1 cellular context compared by ENCODE assay signal in the genomic region with DNA sequence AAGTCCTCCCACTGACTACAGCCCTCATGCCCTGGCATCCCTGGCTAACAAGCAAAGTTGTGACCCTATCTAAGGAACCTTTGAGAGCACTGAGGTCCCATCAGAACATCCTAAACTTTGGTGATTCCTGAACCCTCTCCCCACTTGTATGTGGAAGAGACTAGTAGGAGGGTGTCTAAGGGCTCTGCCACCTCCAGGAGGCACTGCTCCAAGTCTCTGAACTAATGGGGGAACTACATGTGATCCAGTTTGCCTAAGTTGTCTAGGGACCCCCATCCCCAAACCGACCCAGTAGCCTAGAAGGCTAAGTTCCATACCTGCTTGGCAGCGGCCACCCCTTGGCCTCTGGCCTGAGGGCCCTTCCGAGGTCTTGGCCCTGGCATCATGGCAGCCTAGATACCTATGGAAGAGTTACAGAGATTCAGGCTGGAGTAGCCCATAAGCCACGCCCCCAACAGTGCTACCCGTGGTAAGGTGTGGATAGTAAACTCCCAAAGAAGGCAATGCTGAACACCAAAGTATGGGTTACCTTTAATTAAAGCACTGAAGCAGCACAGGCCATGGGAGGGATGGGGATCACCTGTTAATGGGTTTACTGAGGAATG.
TF ChIP-seq lines count a peak whose summit lies in the region.

No MANE protein-coding gene starts in this region.

TF ChIP-seq in GM23338, 12 proteins besides CTCF, POLR2A, EP300 and RAD21 (continued from another document):
- TF ChIP-seq, protein P1, sequence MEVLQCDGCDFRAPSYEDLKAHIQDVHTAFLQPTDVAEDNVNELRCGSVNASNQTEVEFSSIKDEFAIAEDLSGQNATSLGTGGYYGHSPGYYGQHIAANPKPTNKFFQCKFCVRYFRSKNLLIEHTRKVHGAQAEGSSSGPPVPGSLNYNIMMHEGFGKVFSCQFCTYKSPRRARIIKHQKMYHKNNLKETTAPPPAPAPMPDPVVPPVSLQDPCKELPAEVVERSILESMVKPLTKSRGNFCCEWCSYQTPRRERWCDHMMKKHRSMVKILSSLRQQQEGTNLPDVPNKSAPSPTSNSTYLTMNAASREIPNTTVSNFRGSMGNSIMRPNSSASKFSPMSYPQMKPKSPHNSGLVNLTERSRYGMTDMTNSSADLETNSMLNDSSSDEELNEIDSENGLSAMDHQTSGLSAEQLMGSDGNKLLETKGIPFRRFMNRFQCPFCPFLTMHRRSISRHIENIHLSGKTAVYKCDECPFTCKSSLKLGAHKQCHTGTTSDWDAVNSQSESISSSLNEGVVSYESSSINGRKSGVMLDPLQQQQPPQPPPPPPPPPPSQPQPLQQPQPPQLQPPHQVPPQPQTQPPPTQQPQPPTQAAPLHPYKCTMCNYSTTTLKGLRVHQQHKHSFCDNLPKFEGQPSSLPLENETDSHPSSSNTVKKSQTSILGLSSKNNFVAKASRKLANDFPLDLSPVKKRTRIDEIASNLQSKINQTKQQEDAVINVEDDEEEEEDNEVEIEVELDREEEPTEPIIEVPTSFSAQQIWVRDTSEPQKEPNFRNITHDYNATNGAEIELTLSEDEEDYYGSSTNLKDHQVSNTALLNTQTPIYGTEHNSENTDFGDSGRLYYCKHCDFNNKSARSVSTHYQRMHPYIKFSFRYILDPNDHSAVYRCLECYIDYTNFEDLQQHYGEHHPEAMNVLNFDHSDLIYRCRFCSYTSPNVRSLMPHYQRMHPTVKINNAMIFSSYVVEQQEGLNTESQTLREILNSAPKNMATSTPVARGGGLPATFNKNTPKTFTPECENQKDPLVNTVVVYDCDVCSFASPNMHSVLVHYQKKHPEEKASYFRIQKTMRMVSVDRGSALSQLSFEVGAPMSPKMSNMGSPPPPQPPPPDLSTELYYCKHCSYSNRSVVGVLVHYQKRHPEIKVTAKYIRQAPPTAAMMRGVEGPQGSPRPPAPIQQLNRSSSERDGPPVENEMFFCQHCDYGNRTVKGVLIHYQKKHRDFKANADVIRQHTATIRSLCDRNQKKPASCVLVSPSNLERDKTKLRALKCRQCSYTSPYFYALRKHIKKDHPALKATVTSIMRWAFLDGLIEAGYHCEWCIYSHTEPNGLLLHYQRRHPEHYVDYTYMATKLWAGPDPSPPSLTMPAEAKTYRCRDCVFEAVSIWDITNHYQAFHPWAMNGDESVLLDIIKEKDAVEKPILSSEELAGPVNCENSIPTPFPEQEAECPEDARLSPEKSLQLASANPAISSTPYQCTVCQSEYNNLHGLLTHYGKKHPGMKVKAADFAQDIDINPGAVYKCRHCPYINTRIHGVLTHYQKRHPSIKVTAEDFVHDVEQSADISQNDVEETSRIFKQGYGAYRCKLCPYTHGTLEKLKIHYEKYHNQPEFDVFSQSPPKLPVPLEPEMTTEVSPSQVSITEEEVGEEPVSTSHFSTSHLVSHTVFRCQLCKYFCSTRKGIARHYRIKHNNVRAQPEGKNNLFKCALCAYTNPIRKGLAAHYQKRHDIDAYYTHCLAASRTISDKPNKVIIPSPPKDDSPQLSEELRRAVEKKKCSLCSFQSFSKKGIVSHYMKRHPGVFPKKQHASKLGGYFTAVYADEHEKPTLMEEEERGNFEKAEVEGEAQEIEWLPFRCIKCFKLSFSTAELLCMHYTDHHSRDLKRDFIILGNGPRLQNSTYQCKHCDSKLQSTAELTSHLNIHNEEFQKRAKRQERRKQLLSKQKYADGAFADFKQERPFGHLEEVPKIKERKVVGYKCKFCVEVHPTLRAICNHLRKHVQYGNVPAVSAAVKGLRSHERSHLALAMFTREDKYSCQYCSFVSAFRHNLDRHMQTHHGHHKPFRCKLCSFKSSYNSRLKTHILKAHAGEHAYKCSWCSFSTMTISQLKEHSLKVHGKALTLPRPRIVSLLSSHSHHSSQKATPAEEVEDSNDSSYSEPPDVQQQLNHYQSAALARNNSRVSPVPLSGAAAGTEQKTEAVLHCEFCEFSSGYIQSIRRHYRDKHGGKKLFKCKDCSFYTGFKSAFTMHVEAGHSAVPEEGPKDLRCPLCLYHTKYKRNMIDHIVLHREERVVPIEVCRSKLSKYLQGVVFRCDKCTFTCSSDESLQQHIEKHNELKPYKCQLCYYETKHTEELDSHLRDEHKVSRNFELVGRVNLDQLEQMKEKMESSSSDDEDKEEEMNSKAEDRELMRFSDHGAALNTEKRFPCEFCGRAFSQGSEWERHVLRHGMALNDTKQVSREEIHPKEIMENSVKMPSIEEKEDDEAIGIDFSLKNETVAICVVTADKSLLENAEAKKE (CRISPR knock-in tag; IDR thresholded peaks at IDR 0.05) = no peak
- TF ChIP-seq, protein P2, sequence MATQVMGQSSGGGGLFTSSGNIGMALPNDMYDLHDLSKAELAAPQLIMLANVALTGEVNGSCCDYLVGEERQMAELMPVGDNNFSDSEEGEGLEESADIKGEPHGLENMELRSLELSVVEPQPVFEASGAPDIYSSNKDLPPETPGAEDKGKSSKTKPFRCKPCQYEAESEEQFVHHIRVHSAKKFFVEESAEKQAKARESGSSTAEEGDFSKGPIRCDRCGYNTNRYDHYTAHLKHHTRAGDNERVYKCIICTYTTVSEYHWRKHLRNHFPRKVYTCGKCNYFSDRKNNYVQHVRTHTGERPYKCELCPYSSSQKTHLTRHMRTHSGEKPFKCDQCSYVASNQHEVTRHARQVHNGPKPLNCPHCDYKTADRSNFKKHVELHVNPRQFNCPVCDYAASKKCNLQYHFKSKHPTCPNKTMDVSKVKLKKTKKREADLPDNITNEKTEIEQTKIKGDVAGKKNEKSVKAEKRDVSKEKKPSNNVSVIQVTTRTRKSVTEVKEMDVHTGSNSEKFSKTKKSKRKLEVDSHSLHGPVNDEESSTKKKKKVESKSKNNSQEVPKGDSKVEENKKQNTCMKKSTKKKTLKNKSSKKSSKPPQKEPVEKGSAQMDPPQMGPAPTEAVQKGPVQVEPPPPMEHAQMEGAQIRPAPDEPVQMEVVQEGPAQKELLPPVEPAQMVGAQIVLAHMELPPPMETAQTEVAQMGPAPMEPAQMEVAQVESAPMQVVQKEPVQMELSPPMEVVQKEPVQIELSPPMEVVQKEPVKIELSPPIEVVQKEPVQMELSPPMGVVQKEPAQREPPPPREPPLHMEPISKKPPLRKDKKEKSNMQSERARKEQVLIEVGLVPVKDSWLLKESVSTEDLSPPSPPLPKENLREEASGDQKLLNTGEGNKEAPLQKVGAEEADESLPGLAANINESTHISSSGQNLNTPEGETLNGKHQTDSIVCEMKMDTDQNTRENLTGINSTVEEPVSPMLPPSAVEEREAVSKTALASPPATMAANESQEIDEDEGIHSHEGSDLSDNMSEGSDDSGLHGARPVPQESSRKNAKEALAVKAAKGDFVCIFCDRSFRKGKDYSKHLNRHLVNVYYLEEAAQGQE (IDR thresholded peaks at IDR 0.05; ENCODE audit: unreplicated experiment) = no peak
- TF ChIP-seq CREB1 (CRISPR knock-in tag; IDR thresholded peaks at IDR 0.05; ENCODE audit: low read depth) (no peak), STAT1 (IDR thresholded peaks at IDR 0.05; ENCODE audit: unreplicated experiment) (no peak), EZH2 (IDR thresholded peaks at IDR 0.05; ENCODE audit: low read depth, unreplicated experiment) (no peak), ZNF114 (CRISPR knock-in tag; IDR thresholded peaks at IDR 0.05) (no peak), EZH2phosphoT487 (IDR thresholded peaks at IDR 0.05; ENCODE audit: unreplicated experiment) (no peak)
- TF ChIP-seq, protein P3, sequence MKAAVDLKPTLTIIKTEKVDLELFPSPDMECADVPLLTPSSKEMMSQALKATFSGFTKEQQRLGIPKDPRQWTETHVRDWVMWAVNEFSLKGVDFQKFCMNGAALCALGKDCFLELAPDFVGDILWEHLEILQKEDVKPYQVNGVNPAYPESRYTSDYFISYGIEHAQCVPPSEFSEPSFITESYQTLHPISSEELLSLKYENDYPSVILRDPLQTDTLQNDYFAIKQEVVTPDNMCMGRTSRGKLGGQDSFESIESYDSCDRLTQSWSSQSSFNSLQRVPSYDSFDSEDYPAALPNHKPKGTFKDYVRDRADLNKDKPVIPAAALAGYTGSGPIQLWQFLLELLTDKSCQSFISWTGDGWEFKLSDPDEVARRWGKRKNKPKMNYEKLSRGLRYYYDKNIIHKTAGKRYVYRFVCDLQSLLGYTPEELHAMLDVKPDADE (IDR thresholded peaks at IDR 0.05) = no peak
TF ChIP-seq in GM23338: peak in this region for 0.
